ENCODE assay signal across 9 cellular contexts in genomic region chr11:109697140-109697843, GRCh38.
DNase-seq lines count a peak whose midpoint lies in the region; ATAC-seq and TF ChIP-seq lines count a peak whose summit lies in the region.
"Had no signal": no experiment of that assay in that cellular context is flagged by ENCODE, and none has a peak within 500 bp of the region (broad histone marks: within the 10 kb centered on the region; RNA-seq: fewer than 3 reads in every experiment).

No MANE protein-coding gene starts in this region.

- H3K4me1 ChIP-seq in osteoblast (ENCODE audit: insufficient read depth, low read length): peaks cover 6% of the 10 kb centered on the region

- H3K36me3 ChIP-seq in GM06990 (ENCODE audit: control insufficient read depth, insufficient read depth, low read length) (no peaks in the 10 kb centered on the region), osteoblast (ENCODE audit: insufficient read depth, low read length) (no peaks in the 10 kb centered on the region)

- no peaks in the 10 kb centered on the region for H3K36me3 Mint-ChIP-seq in stimulated activated memory B cell treated with anti-CD40 and anti-IgM and Interleukin-4, amounts not matched to agents 10 μg/mL and 1 μg/mL and 100 μg/mL, for 72 hours

- H3K9me3 ChIP-seq in osteoblast (ENCODE audit: low read depth, low read length): peaks cover 3% of the 10 kb centered on the region

- no peaks in the 10 kb centered on the region for H3K79me2 ChIP-seq in osteoblast (ENCODE audit: insufficient read depth, low read length)

- no peak overlapping the region for H3K27ac Mint-ChIP-seq in stimulated activated memory B cell treated with anti-CD40 and anti-IgM and Interleukin-4, amounts not matched to agents 10 μg/mL and 1 μg/mL and 100 μg/mL, for 72 hours
- H3K27ac Mint-ChIP-seq: activated naive CD4-positive, alpha-beta T cell treated with anti-CD3 and anti-CD28 coated beads, Interleukin-2, amount 50 U/mL, for 24 hours had no signal

- no peaks in the 10 kb centered on the region for H3K27me3 ChIP-seq in GM06990 (replicated peaks; ENCODE audit: control insufficient read depth, insufficient read depth, low read length)
- no peaks in the 10 kb centered on the region for H3K27me3 ChIP-seq in osteoblast (ENCODE audit: insufficient read depth, low read length)

- no peak for TF ChIP-seq POLR2A in erythroblast (IDR thresholded peaks at IDR 0.05; ENCODE audit: low read length)

- no peak overlapping the region for H3K4me3 Mint-ChIP-seq in stimulated activated memory B cell treated with anti-CD40 and anti-IgM and Interleukin-4, amounts not matched to agents 10 μg/mL and 1 μg/mL and 100 μg/mL, for 72 hours
- H3K4me3 Mint-ChIP-seq: activated naive CD4-positive, alpha-beta T cell treated with anti-CD3 and anti-CD28 coated beads, Interleukin-2, amount 50 U/mL, for 24 hours had no signal

- peaks cover 10% of the 10 kb centered on the region for H3K27me3 Mint-ChIP-seq in stimulated activated memory B cell treated with anti-CD40 and anti-IgM and Interleukin-4, amounts not matched to agents 10 μg/mL and 1 μg/mL and 100 μg/mL, for 72 hours
- H3K27me3 Mint-ChIP-seq: activated naive CD4-positive, alpha-beta T cell treated with anti-CD3 and anti-CD28 coated beads, Interleukin-2, amount 50 U/mL, for 24 hours had no signal

- H3K4me2 ChIP-seq in osteoblast (ENCODE audit: insufficient read depth, low read length): no peak overlapping the region

- DNase-seq in GM06990 (ENCODE audit: extremely low read depth, insufficient read length) (peak; percentile 12), HT1080 (ENCODE audit: low read depth) (peak; percentile 47), OCI-M1 (lab: John Stamatoyannopoulos, UW) (peak; percentile 83), erythroblast (lab: John Stamatoyannopoulos, UW) (peak; percentile 19 to 55), osteoblast (ENCODE audit: insufficient read length, low spot score, missing footprints) (peak; percentile 1), NK-92 (lab: John Stamatoyannopoulos, UW; ENCODE audit: unreplicated experiment) (no peak)

- no peaks in the 10 kb centered on the region for H3K4me1 Mint-ChIP-seq in stimulated activated memory B cell treated with anti-CD40 and anti-IgM and Interleukin-4, amounts not matched to agents 10 μg/mL and 1 μg/mL and 100 μg/mL, for 72 hours
- H3K4me1 Mint-ChIP-seq: activated naive CD4-positive, alpha-beta T cell treated with anti-CD3 and anti-CD28 coated beads, Interleukin-2, amount 50 U/mL, for 24 hours had no signal

- H3K9me3 Mint-ChIP-seq in stimulated activated memory B cell treated with anti-CD40 and anti-IgM and Interleukin-4, amounts not matched to agents 10 μg/mL and 1 μg/mL and 100 μg/mL, for 72 hours: peaks cover 20% of the 10 kb centered on the region

- H3K4me3 ChIP-seq in GM06990 (replicated peaks; ENCODE audit: low read depth, low read length) (no peak overlapping the region), osteoblast (ENCODE audit: insufficient read depth, low read length) (no peak overlapping the region)

- TF ChIP-seq CTCF in GM06990 (IDR thresholded peaks at IDR 0.05; ENCODE audit: insufficient read depth, low read length, poor library complexity, severe bottlenecking) (peak; percentile 86), osteoblast (IDR thresholded peaks at IDR 0.05; ENCODE audit: extremely low read depth, low read depth, low read length) (peak; percentile 75)

- peak overlapping the region; percentile 55 for H3K27ac ChIP-seq in osteoblast (ENCODE audit: low read depth, low read length)

- H2AFZ ChIP-seq in osteoblast (ENCODE audit: low read length): no peak overlapping the region

- H4K20me1 ChIP-seq in osteoblast (ENCODE audit: insufficient read depth, low read length): no peaks in the 10 kb centered on the region

- ATAC-seq in GM21528 (IDR thresholded peaks at IDR 0.05; ENCODE audit: low FRiP score, unreplicated experiment): peak; percentile 85
- ATAC-seq in stimulated activated memory B cell treated with anti-CD40 and anti-IgM and Interleukin-4, amounts not matched to agents 10 μg/mL and 1 μg/mL and 100 μg/mL, for 72 hours: no peak
